Comparison of ENCODE assay signal across 7 cellular contexts in the genomic region with DNA sequence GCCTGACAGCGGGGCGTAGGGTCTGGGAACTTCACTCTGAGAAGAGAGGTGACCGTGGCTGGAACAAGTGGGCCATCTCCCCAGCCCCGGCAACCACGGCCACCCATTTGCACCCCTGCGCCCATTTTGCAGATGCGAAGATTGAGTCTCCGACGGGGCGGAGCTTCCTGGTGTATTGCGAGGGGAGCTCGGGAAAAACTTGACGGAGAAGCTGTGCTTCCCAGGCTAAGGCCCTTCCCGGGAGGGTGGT. TPM values are rescaled to one million over a fixed set of nuclear protein-coding genes. Genes with fewer than 3 reads are reported as not detected.
DNase-seq lines count a peak whose midpoint lies in the region; ATAC-seq lines count a peak whose summit lies in the region.

No MANE protein-coding gene starts in this region.

- peak overlapping the region; percentile 97 for H3K27ac Mint-ChIP-seq in T-helper 17 cell
- H3K27ac Mint-ChIP-seq in stimulated activated naive CD8-positive, alpha-beta T cell treated with anti-CD3 and anti-CD28 coated beads, Interleukin-15, Interleukin-2, amounts not matched to agents 100 ng/mL and 50 ng/mL, for 24 hours, result peak overlapping the region; percentile 99

- H3K4me1 ChIP-seq in right cardiac atrium (ENCODE audit: control insufficient read depth, insufficient read depth, low read length), result no peaks in the 10 kb centered on the region

- H3K9me3 ChIP-seq in T-helper 17 cell (ENCODE audit: control insufficient read depth, low read length, poor library complexity, severe bottlenecking) (no peaks in the 10 kb centered on the region), right cardiac atrium (ENCODE audit: control insufficient read depth, low read length) (no peaks in the 10 kb centered on the region)

- DNase-seq in T-helper 17 cell, result no peak
- no peak for DNase-seq in right cardiac atrium
- no peak for DNase-seq in central memory CD4-positive, alpha-beta T cell
- DNase-seq in NCI-H1417 treated with DMSO at 0.1 percent for 48 hours (lab: John Stamatoyannopoulos, UW), result no peak

- no peaks in the 10 kb centered on the region for H3K27me3 Mint-ChIP-seq in T-helper 17 cell
- H3K27me3 Mint-ChIP-seq in stimulated activated naive CD8-positive, alpha-beta T cell treated with anti-CD3 and anti-CD28 coated beads, Interleukin-15, Interleukin-2, amounts not matched to agents 100 ng/mL and 50 ng/mL, for 24 hours, result no peaks in the 10 kb centered on the region

- H3K4me1 Mint-ChIP-seq in T-helper 17 cell, result peaks cover 20% of the 10 kb centered on the region
- H3K4me1 Mint-ChIP-seq in stimulated activated naive CD8-positive, alpha-beta T cell treated with anti-CD3 and anti-CD28 coated beads, Interleukin-15, Interleukin-2, amounts not matched to agents 100 ng/mL and 50 ng/mL, for 24 hours (ENCODE audit: low read depth), result peaks cover 22% of the 10 kb centered on the region

- peak overlapping the region; percentile 87 for H3K4me3 Mint-ChIP-seq in T-helper 17 cell
- H3K4me3 Mint-ChIP-seq in stimulated activated naive CD8-positive, alpha-beta T cell treated with anti-CD3 and anti-CD28 coated beads, Interleukin-15, Interleukin-2, amounts not matched to agents 100 ng/mL and 50 ng/mL, for 24 hours, result peak overlapping the region; percentile 93

- H3K4me3 ChIP-seq in right cardiac atrium (ENCODE audit: low read length), result peak overlapping the region; percentile 85

- H3K27ac ChIP-seq in right cardiac atrium (ENCODE audit: low read length), result peak overlapping the region; percentile 99

- intact Hi-C loops in right cardiac atrium (cut with DNase I), result no loop called here

- H3K9me3 Mint-ChIP-seq in stimulated activated naive CD8-positive, alpha-beta T cell treated with anti-CD3 and anti-CD28 coated beads, Interleukin-15, Interleukin-2, amounts not matched to agents 100 ng/mL and 50 ng/mL, for 24 hours, result no peaks in the 10 kb centered on the region

- H3K27me3 ChIP-seq in right cardiac atrium (ENCODE audit: control insufficient read depth, insufficient read depth), result no peaks in the 10 kb centered on the region

- peak; percentile 18 for ATAC-seq in GM18520 (IDR thresholded peaks at IDR 0.05; ENCODE audit: unreplicated experiment)
- ATAC-seq in HG02884 (IDR thresholded peaks at IDR 0.05; ENCODE audit: unreplicated experiment), result peak; percentile 22
- peak; percentile 20 for ATAC-seq in T-helper 17 cell
- no peak for ATAC-seq in right cardiac atrium

- no peaks in the 10 kb centered on the region for H3K36me3 Mint-ChIP-seq in T-helper 17 cell (ENCODE audit: low read depth)
- H3K36me3 Mint-ChIP-seq in stimulated activated naive CD8-positive, alpha-beta T cell treated with anti-CD3 and anti-CD28 coated beads, Interleukin-15, Interleukin-2, amounts not matched to agents 100 ng/mL and 50 ng/mL, for 24 hours (ENCODE audit: low read depth), result peaks cover 13% of the 10 kb centered on the region

- 4% methylated on average over 14 of the region's 14 CpGs for WGBS in right cardiac atrium

RNA-seq across cellular contexts. Expression of a gene that starts 0.7 kb away (rescaled TPM):
- total RNA-seq in T-helper 17 cell, result 100 to 1,000 TPM in 1 of 2 donors, 10 to 100 TPM in 1; 95.1 to 129 TPM
- 10 to 100 TPM in 1 of 4 donors, 1 to 10 TPM in 3; 8.2 to 10.1 (median 8.6) TPM for total RNA-seq in right cardiac atrium
- polyA plus RNA-seq in right cardiac atrium, result 6.4 TPM

RNA-seq across cellular contexts. Expression of a gene that starts 36.9 kb away (rescaled TPM):
- 10 to 100 TPM; 72.4 to 73.7 TPM for total RNA-seq in T-helper 17 cell
- total RNA-seq in right cardiac atrium, result 10 to 100 TPM; 28.0 to 31.8 (median 29.6) TPM
- polyA plus RNA-seq in right cardiac atrium, result 22.2 TPM

RNA-seq across cellular contexts. Expression of a gene that starts 37.4 kb away (rescaled TPM):
- total RNA-seq in T-helper 17 cell, result 1 to 10 TPM; 2.6 to 2.7 TPM
- total RNA-seq in right cardiac atrium, result under 1 TPM; 0.17 to 0.81 (median 0.27) TPM
- 0.16 TPM for polyA plus RNA-seq in right cardiac atrium

RNA-seq across cellular contexts. Expression of a gene that starts 57.7 kb away (rescaled TPM):
- total RNA-seq in T-helper 17 cell (not detected), right cardiac atrium (1 to 10 TPM; 1.1 to 4.7 (median 2.6) TPM)
- polyA plus RNA-seq in right cardiac atrium, result 6.6 TPM

RNA-seq across cellular contexts. Expression of a gene that starts 59.4 kb away (rescaled TPM):
- 1 to 10 TPM in 1 of 2 donors, not detected in 1; 1.5 TPM for total RNA-seq in T-helper 17 cell
- 100 to 1,000 TPM in 2 of 4 donors, 10 to 100 TPM in 2; 63.7 to 117 (median 90.4) TPM for total RNA-seq in right cardiac atrium
- 34.3 TPM for polyA plus RNA-seq in right cardiac atrium

Comparison
In these comparisons a context has a peak if more than half of its experiments do, and no peak if none do; other contexts are left out.
1. ATAC-seq: peak in GM18520 (single experiment), HG02884 (single experiment) and T-helper 17 cell (single experiment); none in right cardiac atrium (0 of 2).
2. RNA of a gene that starts 0.7 kb away (total RNA-seq): 95.1 to 129 TPM in T-helper 17 cell; 8.2 to 10.1 TPM in right cardiac atrium; every median in the first group is over 4 times any median in the second.